In genomic region chr2:65056215-65056989, GRCh38 we compare ENCODE assay signal across 1 cellular context.
TF ChIP-seq lines count a peak whose summit lies in the region.

TSS of gene CEP68 (plus strand) at chr2:65056416. CDS start at chr2:65069445, 13,029 bp downstream.

TF ChIP-seq in HepG2, 621 proteins besides CTCF, POLR2A, EP300 and RAD21 (continued from another document and continues in another):
- TF ChIP-seq TFE3 (CRISPR knock-in tag; IDR thresholded peaks at IDR 0.05) (peak; percentile 8; the same call in 1 of the 2 replicates), TARDBP (CRISPR knock-in tag; IDR thresholded peaks at IDR 0.05) (peak; percentile 44; the same call in 1 of the 2 replicates), HNRNPH1 (optimal IDR thresholded peaks at IDR 0.05; ENCODE audit: low read depth, low read length) (no peak), HBP1 (CRISPR knock-in tag; IDR thresholded peaks at IDR 0.05; ENCODE audit: low read depth) (peak; percentile 21; the same call in 1 of the 2 replicates), THAP11 (CRISPR knock-in tag; IDR thresholded peaks at IDR 0.05) (peak; percentile 74), ZNF33A (CRISPR knock-in tag; IDR thresholded peaks at IDR 0.05; ENCODE audit: borderline replicate concordance) (no peak), ZNF678 (CRISPR knock-in tag; IDR thresholded peaks at IDR 0.05) (peak; percentile 86; the same call in 1 of the 2 replicates), RFXAP (CRISPR knock-in tag; IDR thresholded peaks at IDR 0.05; ENCODE audit: borderline replicate concordance) (peak; percentile 85), ZNF230 (CRISPR knock-in tag; IDR thresholded peaks at IDR 0.05) (peak; percentile 96), ZNF720 (CRISPR knock-in tag; IDR thresholded peaks at IDR 0.05) (no peak), ZNF329 (CRISPR knock-in tag; IDR thresholded peaks at IDR 0.05; ENCODE audit: low read depth) (peak; percentile 52), RBFOX2 (IDR thresholded peaks at IDR 0.05; ENCODE audit: low read depth, low read length) (peak; percentile 97), HNF4A (CRISPR knock-in tag; IDR thresholded peaks at IDR 0.05) (no peak), FOXP4 (CRISPR knock-in tag; IDR thresholded peaks at IDR 0.05) (0 out of 2 replicates have a peak, but pooled peaks have one; percentile 18), SNAPC2 (CRISPR knock-in tag; IDR thresholded peaks at IDR 0.05) (peak; percentile 85; the same call in 1 of the 2 replicates), ZBTB10 (CRISPR knock-in tag; IDR thresholded peaks at IDR 0.05; ENCODE audit: borderline replicate concordance) (no peak), ZUFSP (CRISPR knock-in tag; IDR thresholded peaks at IDR 0.05; ENCODE audit: borderline replicate concordance) (no peak), NPAS2 (CRISPR knock-in tag; IDR thresholded peaks at IDR 0.05; ENCODE audit: borderline replicate concordance) (no peak), CCDC6 (CRISPR knock-in tag; IDR thresholded peaks at IDR 0.05) (peak; percentile 94), TFAP4 (IDR thresholded peaks at IDR 0.05; ENCODE audit: borderline replicate concordance, low read depth) (no peak; the same call in 1 of the 2 replicates), SNAPC5 (CRISPR knock-in tag; IDR thresholded peaks at IDR 0.05; ENCODE audit: borderline replicate concordance) (0 out of 2 replicates have a peak, but pooled peaks have one; percentile 56), TGIF2 (CRISPR knock-in tag; IDR thresholded peaks at IDR 0.05) (peak; percentile 17; the same call in 1 of the 2 replicates), ZNF280B (CRISPR knock-in tag; IDR thresholded peaks at IDR 0.05; ENCODE audit: borderline replicate concordance) (peak; percentile 52; the same call in 1 of the 2 replicates), NRL (CRISPR knock-in tag; IDR thresholded peaks at IDR 0.05; ENCODE audit: borderline replicate concordance) (no peak; the same call in none of the 2 replicates), CHCHD3 (CRISPR knock-in tag; IDR thresholded peaks at IDR 0.05) (peak; percentile 86; the same call in 1 of the 2 replicates), ESRRA (CRISPR knock-in tag; IDR thresholded peaks at IDR 0.05; ENCODE audit: low read depth) (no peak), DZIP1 (CRISPR knock-in tag; IDR thresholded peaks at IDR 0.05) (0 out of 2 replicates have a peak, but pooled peaks have one; percentile 78), TEF (CRISPR knock-in tag; IDR thresholded peaks at IDR 0.05) (peak; percentile 71), LBX2 (CRISPR knock-in tag; IDR thresholded peaks at IDR 0.05; ENCODE audit: borderline replicate concordance) (no peak), ARNT (IDR thresholded peaks at IDR 0.05) (no peak), POLR2G (IDR thresholded peaks at IDR 0.05; ENCODE audit: low read depth, low read length) (peak; percentile 94), HOXA9 (CRISPR knock-in tag; IDR thresholded peaks at IDR 0.05; ENCODE audit: borderline replicate concordance) (0 out of 2 replicates have a peak, but pooled peaks have one; percentile 68), ZNF580 (CRISPR knock-in tag; IDR thresholded peaks at IDR 0.05; ENCODE audit: borderline replicate concordance, low read depth) (peak; percentile 88; the same call in 1 of the 2 replicates), PLRG1 (conservative IDR thresholded peaks at IDR 0.05) (no peak), ZNF280D (CRISPR knock-in tag; IDR thresholded peaks at IDR 0.05) (no peak), ZNF550 (CRISPR knock-in tag; IDR thresholded peaks at IDR 0.05; ENCODE audit: borderline replicate concordance) (no peak; the same call in 1 of the 2 replicates), ZNF326 (CRISPR knock-in tag; IDR thresholded peaks at IDR 0.05; ENCODE audit: borderline replicate concordance) (no peak), DPF2 (CRISPR knock-in tag; IDR thresholded peaks at IDR 0.05; ENCODE audit: borderline replicate concordance, low read depth) (no peak)
